In the genomic region with DNA sequence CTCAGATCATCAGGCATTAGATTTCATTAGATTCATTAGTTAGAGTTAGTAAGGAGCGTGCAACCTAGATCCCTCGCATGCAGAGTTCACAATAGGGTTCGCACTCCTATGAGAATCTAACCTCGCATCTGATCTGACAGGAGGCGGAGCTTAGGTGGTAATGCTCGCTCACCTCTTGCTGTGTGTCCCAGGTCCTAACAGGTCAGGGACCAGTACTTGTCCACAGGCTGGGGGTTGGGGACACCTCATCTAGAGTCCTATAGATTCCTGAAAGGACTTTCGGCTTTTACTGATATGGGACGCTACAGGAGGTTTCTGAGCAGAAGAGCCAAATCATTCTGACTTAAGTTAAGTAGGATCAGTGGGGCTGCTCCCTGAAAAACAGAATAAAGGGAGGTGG, we compare ENCODE assay signal across 16 cellular contexts.
"Had no signal": no experiment of that assay in that cellular context is flagged by ENCODE, and none has a peak within 500 bp of the region (broad histone marks: within the 10 kb centered on the region; RNA-seq: fewer than 3 reads in every experiment).

No MANE protein-coding gene starts in this region.

- DNase-seq: KBM-7, MV-4-11, NCI-H1048, NCI-H1105, NCI-H1417, NCI-H1436 treated with DMSO at 0.1 percent for 48 hours, NCI-H1694, NCI-H187 treated with DMSO at 0.1 percent for 48 hours, NCI-H2029 treated with DMSO at 0.1 percent for 48 hours, NCI-H2227 treated with DMSO at 0.1 percent for 48 hours, NCI-H524 treated with DMSO at 0.1 percent for 48 hours, NCI-H774, Right ventricle myocardium superior, RPMI8226, SK-N-SH, SW 1271 had no signal

- H3K4me2 ChIP-seq: SK-N-SH had no signal

- H3K9me3 ChIP-seq: SK-N-SH had no signal
